Comparison of ENCODE assay signal across 14 cellular contexts in genomic region chr22:50540352-50540751, GRCh38. TPM values are rescaled to one million over a fixed set of nuclear protein-coding genes. Genes with fewer than 3 reads are reported as not detected.
DNase-seq lines count a peak whose midpoint lies in the region; ATAC-seq and TF ChIP-seq lines count a peak whose summit lies in the region.
"Had no signal": no experiment of that assay in that cellular context is flagged by ENCODE, and none has a peak within 500 bp of the region (broad histone marks: within the 10 kb centered on the region; RNA-seq: fewer than 3 reads in every experiment).

No MANE protein-coding gene starts in this region.

- TF ChIP-seq POLR2A in ovary (IDR thresholded peaks at IDR 0.05): no peak

- no peak overlapping the region for H3K27ac ChIP-seq in ovary

- no peak overlapping the region for H3K4me3 ChIP-seq in ovary
- H3K4me3 ChIP-seq: pancreas had no signal

- WGBS in ovary, 3 donors: 80 to 82% (median 80%) methylated on average over 10 of the region's 10 CpGs

- peaks cover 5% of the 10 kb centered on the region for H3K27me3 ChIP-seq in ovary
- H3K27me3 ChIP-seq: pancreas had no signal

- peaks cover 8% of the 10 kb centered on the region for H3K36me3 Mint-ChIP-seq in stimulated activated naive CD8-positive, alpha-beta T cell treated with anti-CD3 and anti-CD28 coated beads, Interleukin-15, Interleukin-2, amounts not matched to agents 100 ng/mL and 50 ng/mL, for 24 hours (ENCODE audit: low read depth)
- H3K36me3 Mint-ChIP-seq in activated naive CD8-positive, alpha-beta T cell treated with anti-CD3 and anti-CD28 coated beads for 36 hours: peaks cover 30% of the 10 kb centered on the region
- H3K36me3 Mint-ChIP-seq in naive B cell: no peaks in the 10 kb centered on the region
- H3K36me3 Mint-ChIP-seq: brain had no signal

- no peak for DNase-seq in stimulated activated naive CD8-positive, alpha-beta T cell treated with anti-CD3 and anti-CD28 coated beads, Interleukin-15, Interleukin-2, amounts not matched to agents 100 U/mL and 50 U/mL, for 24 hours
- DNase-seq in activated naive CD8-positive, alpha-beta T cell treated with anti-CD3 and anti-CD28 coated beads for 36 hours: no peak
- no peak for DNase-seq in naive B cell
- DNase-seq in AG08395 (ENCODE audit: low spot score): no peak
- no peak for DNase-seq in HuH-7.5 (ENCODE audit: low spot score)
- no peak for DNase-seq in NK-92 (lab: John Stamatoyannopoulos, UW; ENCODE audit: unreplicated experiment)
- no peak for DNase-seq in ovary
- DNase-seq: islet precursor cell, NCI-H2081, SHP77 treated with DMSO at 0.1 percent for 48 hours had no signal

- H3K36me3 ChIP-seq in ovary: no peaks in the 10 kb centered on the region
- H3K36me3 ChIP-seq: pancreas had no signal

- H3K27me3 Mint-ChIP-seq in stimulated activated naive CD8-positive, alpha-beta T cell treated with anti-CD3 and anti-CD28 coated beads, Interleukin-15, Interleukin-2, amounts not matched to agents 100 ng/mL and 50 ng/mL, for 24 hours: no peaks in the 10 kb centered on the region
- H3K27me3 Mint-ChIP-seq in activated naive CD8-positive, alpha-beta T cell treated with anti-CD3 and anti-CD28 coated beads for 36 hours: no peaks in the 10 kb centered on the region
- H3K27me3 Mint-ChIP-seq in naive B cell: no peaks in the 10 kb centered on the region

- H3K9me3 ChIP-seq in ovary: no peaks in the 10 kb centered on the region
- H3K9me3 ChIP-seq: pancreas had no signal

- no peak for TF ChIP-seq CTCF in ovary (IDR thresholded peaks at IDR 0.05)

- ATAC-seq in stimulated activated naive CD8-positive, alpha-beta T cell treated with anti-CD3 and anti-CD28 coated beads, Interleukin-15, Interleukin-2, amounts not matched to agents 100 U/mL and 50 U/mL, for 24 hours: no peak
- ATAC-seq in naive B cell (ENCODE audit: low read depth in 2 of 2): no peak

- H3K4me1 ChIP-seq in ovary (ENCODE audit: insufficient read depth): no peaks in the 10 kb centered on the region

- peak overlapping the region; percentile 41 for H3K4me3 Mint-ChIP-seq in stimulated activated naive CD8-positive, alpha-beta T cell treated with anti-CD3 and anti-CD28 coated beads, Interleukin-15, Interleukin-2, amounts not matched to agents 100 ng/mL and 50 ng/mL, for 24 hours
- peak overlapping the region; percentile 32 for H3K4me3 Mint-ChIP-seq in activated naive CD8-positive, alpha-beta T cell treated with anti-CD3 and anti-CD28 coated beads for 36 hours
- H3K4me3 Mint-ChIP-seq in naive B cell: peak overlapping the region in 4 of 8 donors; percentile 16 to 74 (median 70)

- peaks cover 79% of the 10 kb centered on the region for H3K4me1 Mint-ChIP-seq in stimulated activated naive CD8-positive, alpha-beta T cell treated with anti-CD3 and anti-CD28 coated beads, Interleukin-15, Interleukin-2, amounts not matched to agents 100 ng/mL and 50 ng/mL, for 24 hours (ENCODE audit: low read depth)
- H3K4me1 Mint-ChIP-seq in activated naive CD8-positive, alpha-beta T cell treated with anti-CD3 and anti-CD28 coated beads for 36 hours: peaks cover 65% of the 10 kb centered on the region
- peaks cover 21 to 58% (median 37%) of the 10 kb centered on the region in 3 donors for H3K4me1 Mint-ChIP-seq in naive B cell

- peak overlapping the region; percentile 96 for H3K27ac Mint-ChIP-seq in stimulated activated naive CD8-positive, alpha-beta T cell treated with anti-CD3 and anti-CD28 coated beads, Interleukin-15, Interleukin-2, amounts not matched to agents 100 ng/mL and 50 ng/mL, for 24 hours
- H3K27ac Mint-ChIP-seq in activated naive CD8-positive, alpha-beta T cell treated with anti-CD3 and anti-CD28 coated beads for 36 hours: peak overlapping the region; percentile 98
- peak overlapping the region; percentile 96 to 100 (median 100) for H3K27ac Mint-ChIP-seq in naive B cell

- H3K9me3 Mint-ChIP-seq in stimulated activated naive CD8-positive, alpha-beta T cell treated with anti-CD3 and anti-CD28 coated beads, Interleukin-15, Interleukin-2, amounts not matched to agents 100 ng/mL and 50 ng/mL, for 24 hours: no peaks in the 10 kb centered on the region
- peaks cover 7% of the 10 kb centered on the region for H3K9me3 Mint-ChIP-seq in activated naive CD8-positive, alpha-beta T cell treated with anti-CD3 and anti-CD28 coated beads for 36 hours
- H3K9me3 Mint-ChIP-seq in naive B cell: no peaks in the 10 kb centered on the region

- intact Hi-C loops in ovary (cut with DNase I): no loop called here

- TF ChIP-seq EP300 in ovary (IDR thresholded peaks at IDR 0.05): no peak

RNA-seq across cellular contexts. Expression of gene KLHDC7B, which starts 5.3 kb away (rescaled TPM):
- 10 to 100 TPM; 15.1 to 15.9 TPM for total RNA-seq in activated naive CD8-positive, alpha-beta T cell treated with anti-CD3 and anti-CD28 coated beads for 36 hours
- polyA plus RNA-seq in naive B cell (ENCODE audit: low read depth in 6 of 6) (1 to 10 TPM; 1.5 to 5.8 (median 4.4) TPM), ovary (under 1 TPM; 0.04 to 0.13 TPM)
- total RNA-seq in ovary: under 1 TPM in 5 of 7 donors, not detected in 2; 0.10 to 0.12 (median 0.10) TPM
- total RNA-seq: HT1080 had no signal

RNA-seq across cellular contexts. Expression of gene TYMP, which starts 10.5 kb away (rescaled TPM):
- total RNA-seq in activated naive CD8-positive, alpha-beta T cell treated with anti-CD3 and anti-CD28 coated beads for 36 hours: 10 to 100 TPM; 75.7 to 76.8 TPM
- polyA plus RNA-seq in naive B cell (ENCODE audit: low read depth in 6 of 6): 10 to 100 TPM; 10.5 to 41.3 (median 18.0) TPM
- 10 to 100 TPM in 5 of 7 donors, 1 to 10 TPM in 2; 6.6 to 72.4 (median 15.9) TPM for total RNA-seq in ovary
- 1 to 10 TPM; 2.7 to 8.4 TPM for polyA plus RNA-seq in ovary

RNA-seq across cellular contexts. Expression of gene SCO2, which starts 15.0 kb away (rescaled TPM):
- total RNA-seq in activated naive CD8-positive, alpha-beta T cell treated with anti-CD3 and anti-CD28 coated beads for 36 hours: 1 to 10 TPM; 5.0 to 6.0 TPM
- polyA plus RNA-seq in naive B cell (ENCODE audit: low read depth in 6 of 6): 10 to 100 TPM in 3 of 6 donors, 1 to 10 TPM in 3; 2.0 to 13.9 (median 8.1) TPM
- total RNA-seq in ovary: 1 to 10 TPM in 2 of 7 donors, under 1 TPM in 2, not detected in 3; 0.73 to 5.1 (median 2.6) TPM
- polyA plus RNA-seq in ovary: under 1 TPM in 1 of 2 donors, not detected in 1; 0.75 TPM

RNA-seq across cellular contexts. Expression of gene SYCE3, which starts 22.4 kb away (rescaled TPM):
- total RNA-seq in activated naive CD8-positive, alpha-beta T cell treated with anti-CD3 and anti-CD28 coated beads for 36 hours: 1 to 10 TPM; 1.3 to 1.9 TPM
- not detected for polyA plus RNA-seq in naive B cell (ENCODE audit: low read depth in 6 of 6)
- total RNA-seq in ovary: not detected
- polyA plus RNA-seq in ovary: not detected
- total RNA-seq: HT1080 had no signal

RNA-seq across cellular contexts. Expression of gene NCAPH2, which starts 32.3 kb away (rescaled TPM):
- 100 to 1,000 TPM; 143 to 152 TPM for total RNA-seq in activated naive CD8-positive, alpha-beta T cell treated with anti-CD3 and anti-CD28 coated beads for 36 hours
- 10 to 100 TPM; 33.9 to 43.3 (median 37.6) TPM for polyA plus RNA-seq in naive B cell (ENCODE audit: low read depth in 6 of 6)
- 10 to 100 TPM; 37.1 to 61.5 (median 53.7) TPM for total RNA-seq in ovary
- 10 to 100 TPM; 11.5 to 49.0 TPM for polyA plus RNA-seq in ovary

Comparison
In these comparisons a context has a peak if more than half of its experiments do, and no peak if none do; other contexts are left out.
1. RNA of gene KLHDC7B, which starts 5.3 kb away (total RNA-seq): 15.1 to 15.9 TPM in activated naive CD8-positive, alpha-beta T cell treated with anti-CD3 and anti-CD28 coated beads for 36 hours; 0.10 to 0.12 TPM in ovary; every median in the first group is over 10 times any median in the second.
2. Peak in every context shown above with its lines, with median percentiles within 50 percentile points of each other: H3K27ac Mint-ChIP-seq.